Comparison of ENCODE assay signal across 13 cellular contexts in genomic region chr12:25074954-25075353, GRCh38.
A peak's percentile ranks its signal among the peaks of the same experiment; 100 is the strongest.
DNase-seq lines count a peak whose midpoint lies in the region; ATAC-seq and TF ChIP-seq lines count a peak whose summit lies in the region.
"Had no signal": no experiment of that assay in that cellular context is flagged by ENCODE, and none has a peak within 500 bp of the region (broad histone marks: within the 10 kb centered on the region; RNA-seq: fewer than 3 reads in every experiment).

No MANE protein-coding gene starts in this region.

- H3K4me3 ChIP-seq in neutrophil (ENCODE audit: low read depth in 1 of 2, low read length in 1 of 2) (no peak overlapping the region), right lobe of liver (no peak overlapping the region), endodermal cell (ENCODE audit: low read length) (no peak overlapping the region)
- H3K4me3 ChIP-seq: HAP-1, testis had no signal

- H3K4me1 Mint-ChIP-seq in endodermal cell, result no peaks in the 10 kb centered on the region

- H3K27me3 ChIP-seq in neutrophil (no peaks in the 10 kb centered on the region), right lobe of liver (no peaks in the 10 kb centered on the region), endodermal cell (ENCODE audit: control insufficient read depth, insufficient read depth, low read length, poor library complexity, severe bottlenecking) (no peaks in the 10 kb centered on the region)
- H3K27me3 ChIP-seq: testis had no signal

- H3K27ac Mint-ChIP-seq in endodermal cell, result no peak overlapping the region
- H3K27ac Mint-ChIP-seq: activated naive CD8-positive, alpha-beta T cell had no signal

- H3K36me3 Mint-ChIP-seq in endodermal cell (ENCODE audit: low read depth), result no peaks in the 10 kb centered on the region

- whole genome bisulfite sequencing in right lobe of liver (ENCODE audit: insufficient coverage, low coverage, low lambda C conversion rate, missing lambda C conversion rate), result 44% methylated on average over 2 of the region's 2 CpGs
- WGBS in endodermal cell (ENCODE audit: insufficient coverage in 1 of 2, insufficient read length in 1 of 2), 2 experiments, result 100% methylated on average over 2 of the region's 2 CpGs; no CpG with 5 or more reads in 1 of the 2 experiments

- DNase-seq in right lobe of liver, result no peak
- no peak for DNase-seq in DMS 273 treated with DMSO at 0.1 percent for 48 hours (lab: John Stamatoyannopoulos, UW)
- no peak for DNase-seq in endodermal cell
- no peak for DNase-seq in dermis blood vessel endothelial cell
- DNase-seq: NCI-H2029 treated with DMSO at 0.1 percent for 48 hours, right cardiac atrium, testis had no signal

- H3K27ac ChIP-seq in neutrophil (peak overlapping the region; percentile 67), right lobe of liver (no peak overlapping the region), endodermal cell (ENCODE audit: low read depth, low read length) (no peak overlapping the region)
- H3K27ac ChIP-seq: testis had no signal

- H3K9me3 Mint-ChIP-seq in endodermal cell, result no peaks in the 10 kb centered on the region

- TF ChIP-seq POLR2A in right lobe of liver (IDR thresholded peaks at IDR 0.05), result no peak

- TF ChIP-seq CTCF in neutrophil (IDR thresholded peaks at IDR 0.05), result no peak
- TF ChIP-seq CTCF in right lobe of liver (IDR thresholded peaks at IDR 0.05), result no peak
- no peak for TF ChIP-seq CTCF in endodermal cell (conservative IDR thresholded peaks at IDR 0.05)

- no peak overlapping the region for H3K4me3 Mint-ChIP-seq in endodermal cell
- H3K4me3 Mint-ChIP-seq: activated naive CD8-positive, alpha-beta T cell had no signal

- peaks cover 63% of the 10 kb centered on the region for H3K36me3 ChIP-seq in neutrophil
- no peaks in the 10 kb centered on the region for H3K36me3 ChIP-seq in right lobe of liver
- H3K36me3 ChIP-seq in endodermal cell (ENCODE audit: control insufficient read depth, insufficient read depth, low read length), result no peaks in the 10 kb centered on the region
- H3K36me3 ChIP-seq: HAP-1 had no signal

- intact Hi-C loops in right lobe of liver (cut with DNase I), result no loop called here

- no peaks in the 10 kb centered on the region for H3K9me3 ChIP-seq in neutrophil
- no peaks in the 10 kb centered on the region for H3K9me3 ChIP-seq in right lobe of liver
- no peaks in the 10 kb centered on the region for H3K9me3 ChIP-seq in endodermal cell (ENCODE audit: control insufficient read depth, low read length)
- H3K9me3 ChIP-seq: HAP-1, testis had no signal

- no peaks in the 10 kb centered on the region for H3K27me3 Mint-ChIP-seq in endodermal cell (ENCODE audit: insufficient read depth)
- H3K27me3 Mint-ChIP-seq: activated naive CD8-positive, alpha-beta T cell had no signal

- peaks cover 16 to 21% of the 10 kb centered on the region in 2 experiments for H3K4me1 ChIP-seq in neutrophil (ENCODE audit: control insufficient read depth in 1 of 2, insufficient read depth in 1 of 2, low read depth in 1 of 2, low read length in 1 of 2)
- H3K4me1 ChIP-seq in right lobe of liver, result no peaks in the 10 kb centered on the region
- H3K4me1 ChIP-seq in endodermal cell (ENCODE audit: control insufficient read depth, insufficient read depth, low read length), result no peaks in the 10 kb centered on the region
- H3K4me1 ChIP-seq: HAP-1, testis had no signal

- no peak overlapping the region for H3K9ac ChIP-seq in endodermal cell (ENCODE audit: extremely low read depth, low read length, poor library complexity, severe bottlenecking)

- peak; percentile 53 for ATAC-seq in GM19025 (IDR thresholded peaks at IDR 0.05; ENCODE audit: low read depth, unreplicated experiment)
- peak; percentile 66 for ATAC-seq in HG02642 (IDR thresholded peaks at IDR 0.05; ENCODE audit: poor library complexity, unreplicated experiment)
- peak; percentile 78 for ATAC-seq in HG03442 (IDR thresholded peaks at IDR 0.05; ENCODE audit: unreplicated experiment)
- ATAC-seq in right lobe of liver, result no peak
- ATAC-seq: right cardiac atrium had no signal

Comparison
In these comparisons a context has a peak if more than half of its experiments do, and no peak if none do; other contexts are left out.
1. ATAC-seq: peak in GM19025 (single experiment), HG02642 (single experiment) and HG03442 (single experiment); none in right lobe of liver (0 of 4).